In the genomic region with DNA sequence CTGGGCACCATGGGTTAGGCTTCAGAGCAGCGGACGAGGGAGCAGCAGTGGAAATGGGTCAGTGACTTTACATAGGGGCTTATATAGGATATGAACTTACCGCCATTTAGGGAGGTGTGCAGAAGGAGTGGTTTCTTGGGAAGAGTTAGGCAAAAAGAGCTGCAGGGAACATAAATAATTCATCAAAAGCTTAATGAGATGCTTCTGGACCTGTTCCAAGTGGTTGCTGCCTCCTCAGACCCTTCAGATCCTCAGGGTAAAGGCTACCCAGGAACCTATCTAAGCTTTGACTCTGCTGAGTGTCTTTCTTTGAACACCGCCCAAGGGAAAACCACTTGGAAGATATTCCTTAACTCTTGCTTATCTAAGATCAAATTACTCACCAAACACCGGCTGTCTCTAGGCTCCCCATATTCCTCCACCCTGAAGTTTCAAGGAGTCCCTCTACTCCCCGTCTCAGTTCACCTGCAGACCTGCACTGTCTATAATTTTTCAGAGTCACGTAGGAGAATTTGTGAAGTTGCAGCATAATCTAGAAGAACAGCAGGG, we compare ENCODE assay signal across 19 cellular contexts. TPM values are rescaled to one million over a fixed set of nuclear protein-coding genes. Genes with fewer than 3 reads are reported as not detected.
DNase-seq lines count a peak whose midpoint lies in the region; ATAC-seq, FAIRE-seq and TF ChIP-seq lines count a peak whose summit lies in the region.
"Had no signal": no experiment of that assay in that cellular context is flagged by ENCODE, and none has a peak within 500 bp of the region (broad histone marks: within the 10 kb centered on the region; RNA-seq: fewer than 3 reads in every experiment).

TSS of gene IGFL4 (minus strand) at position 51 of the 549 bp plus-strand sequence. CDS start at position 11, 40 bp downstream.

- TF ChIP-seq POLR2A in ovary (IDR thresholded peaks at IDR 0.05) = no peak

- H3K4me3 ChIP-seq in keratinocyte (ENCODE audit: control insufficient read depth in 2 of 3, extremely low read depth in 1 of 3, insufficient read depth in 2 of 3, low read depth in 1 of 3, low read length in 3 of 3) = no peak within 1 kb of the TSS
- no peak within 1 kb of the TSS for H3K4me3 ChIP-seq in Karpas-422 (ENCODE audit: low read length)
- no peak within 1 kb of the TSS for H3K4me3 ChIP-seq in ovary
- H3K4me3 ChIP-seq: gastrocnemius medialis, Peyer's patch had no signal

- no peak within 1 kb of the TSS for H2AFZ ChIP-seq in keratinocyte (ENCODE audit: control insufficient read depth, low read length)
- no peak within 1 kb of the TSS for H2AFZ ChIP-seq in Karpas-422 (ENCODE audit: low read length)

- H3K79me2 ChIP-seq in keratinocyte (ENCODE audit: control insufficient read depth, insufficient read depth, low read length) = no peaks in the 10 kb centered on the region
- H3K79me2 ChIP-seq in Karpas-422 (ENCODE audit: low read length) = no peaks in the 10 kb centered on the region

- H3K9me2 ChIP-seq in Karpas-422 (replicated peaks; ENCODE audit: insufficient read depth, low read length) = no peaks in the 10 kb centered on the region

- ATAC-seq in GM18868 (IDR thresholded peaks at IDR 0.05; ENCODE audit: unreplicated experiment) = no peak
- ATAC-seq: activated T-cell treated with anti-CD3 and anti-CD28 coated beads, Interleukin-2, amount 50 U/mL, for 4 hours; gastrocnemius medialis; stimulated activated effector memory CD8-positive, alpha-beta T cell treated with anti-CD3 and anti-CD28 coated beads, Interleukin-12 subunit alpha, Interleukin-12 subunit beta, amount 100 ng/mL, for 72 hours had no signal

- H4K20me1 ChIP-seq in keratinocyte (ENCODE audit: control insufficient read depth, extremely low read depth, insufficient read depth, low read length) = no peaks in the 10 kb centered on the region
- no peaks in the 10 kb centered on the region for H4K20me1 ChIP-seq in Karpas-422 (ENCODE audit: insufficient read depth, low read depth, low read length)

- H3K9me1 ChIP-seq in keratinocyte (ENCODE audit: control insufficient read depth, extremely low read depth, insufficient read depth, low read length) = peaks cover 5% of the 10 kb centered on the region

- H3K4me1 ChIP-seq in keratinocyte (ENCODE audit: control insufficient read depth, extremely low read depth, insufficient read depth, low read length) (peaks cover 24% of the 10 kb centered on the region), Karpas-422 (ENCODE audit: low read length) (no peaks in the 10 kb centered on the region), ovary (ENCODE audit: insufficient read depth) (no peaks in the 10 kb centered on the region)
- H3K4me1 ChIP-seq: BE2C, gastrocnemius medialis had no signal

- peak; percentile 89 for FAIRE-seq in keratinocyte (lab: Jason Lieb, UNC)
- FAIRE-seq: HTR-8/SVneo had no signal

- H3K9ac ChIP-seq in keratinocyte (ENCODE audit: control insufficient read depth, extremely low read depth, insufficient read depth, low read length) (no peak within 1 kb of the TSS), Karpas-422 (ENCODE audit: low read length) (no peak within 1 kb of the TSS)

- H3K27me3 ChIP-seq in keratinocyte (ENCODE audit: control insufficient read depth, extremely low read depth, insufficient read depth, low read length) (peaks cover 72% of the 10 kb centered on the region), Karpas-422 (ENCODE audit: low read length) (no peaks in the 10 kb centered on the region), ovary (no peaks in the 10 kb centered on the region)
- H3K27me3 ChIP-seq: Peyer's patch had no signal

- dilution Hi-C loops in keratinocyte (cut with MboI; ENCODE audit: extremely low pct_ligation_motif_present, low sequenced_read_pairs) = no loop called here

- no peak for TF ChIP-seq EP300 in ovary (IDR thresholded peaks at IDR 0.05)

- DNase-seq in DMS53 treated with DMSO at 0.1 percent for 48 hours (lab: John Stamatoyannopoulos, UW; ENCODE audit: unreplicated experiment) (peak; percentile 23), NCI-H1105 (lab: John Stamatoyannopoulos, UW) (peak; percentile 35), NCI-H748 (lab: John Stamatoyannopoulos, UW; ENCODE audit: unreplicated experiment) (peak; percentile 62), keratinocyte (ENCODE audit: low read depth, low spot score) (no peak), Karpas-422 (no peak), ovary (no peak)
- no peak for DNase-seq in stimulated activated CD4-positive, alpha-beta T cell treated with anti-CD3 and anti-CD28 coated beads, Interleukin-2, amount 100 ng/mL, for 24 hours
- DNase-seq: activated CD4-positive, alpha-beta T cell treated with anti-CD3 and anti-CD28 coated beads for 4 hours; activated T-cell treated with anti-CD3 and anti-CD28 coated beads, Interleukin-2, amount 50 U/mL, for 4 hours; BE2C; gastrocnemius medialis; GDM1; NCI-H1930; Peyer's patch; stimulated activated CD4-positive, alpha-beta T cell treated with anti-CD3 and anti-CD28 coated beads, Interleukin-2, amount 100 ng/mL, for 48 hours had no signal

- TF ChIP-seq CTCF in keratinocyte (optimal IDR thresholded peaks at IDR 0.05 in 1 of 3, IDR thresholded peaks at IDR 0.05 in 1 of 3, conservative IDR thresholded peaks at IDR 0.05 in 1 of 3; ENCODE audit: extremely low read depth in 1 of 3, insufficient read depth in 2 of 3, low read length in 3 of 3) = no peak
- TF ChIP-seq CTCF in ovary (IDR thresholded peaks at IDR 0.05) = no peak

- H3K9me3 ChIP-seq in keratinocyte (ENCODE audit: control insufficient read depth, low read depth, low read length) (peaks cover 1% of the 10 kb centered on the region), Karpas-422 (ENCODE audit: low read length) (no peaks in the 10 kb centered on the region), ovary (no peaks in the 10 kb centered on the region)
- H3K9me3 ChIP-seq: BE2C, gastrocnemius medialis, Peyer's patch had no signal

- H3K27ac ChIP-seq in keratinocyte (ENCODE audit: control insufficient read depth, insufficient read depth, low read length) (no peak within 1 kb of the TSS), Karpas-422 (ENCODE audit: low read length) (no peak within 1 kb of the TSS), ovary (no peak within 1 kb of the TSS)
- H3K27ac ChIP-seq: gastrocnemius medialis, Peyer's patch had no signal

- H3K36me3 ChIP-seq in keratinocyte (ENCODE audit: control insufficient read depth in 2 of 2, extremely low read depth in 1 of 2, insufficient read depth in 2 of 2, low read length in 2 of 2) = no peaks in the 10 kb centered on the region
- no peaks in the 10 kb centered on the region for H3K36me3 ChIP-seq in Karpas-422 (ENCODE audit: insufficient read depth, low read length)
- H3K36me3 ChIP-seq in ovary = no peaks in the 10 kb centered on the region
- H3K36me3 ChIP-seq: BE2C, gastrocnemius medialis, Peyer's patch had no signal

- intact Hi-C loops in ovary (cut with DNase I) = no loop called here

- 17 to 21% (median 17%) methylated on average over 7 of the region's 7 CpGs for WGBS in ovary, 3 donors

- H3K4me2 ChIP-seq in keratinocyte (ENCODE audit: control insufficient read depth, extremely low read depth, insufficient read depth, low read depth, low read length) (peak within 1 kb of the TSS; percentile 31), Karpas-422 (ENCODE audit: low read depth, low read length, poor library complexity, severe bottlenecking) (no peak within 1 kb of the TSS)

RNA-seq across cellular contexts. Expression of gene IGFL4, which starts in this region (rescaled TPM):
- polyA plus RNA-seq in keratinocyte = 0.01 TPM in 1 of 3 replicates, not detected in the others
- polyA plus RNA-seq in keratinocyte (2011; ENCODE audit: low read depth) = not detected
- polyA plus RNA-seq in keratinocyte (2011; cell fraction: cytosol; rRNA removed) = 0.18 TPM in 1 of 2 replicates, not detected in the other
- 0.19 and 0.35 TPM in 2 replicates for polyA plus RNA-seq in keratinocyte (2011; cell fraction: nucleus; rRNA removed)
- 0.07 and 0.18 TPM in 2 replicates for polyA plus RNA-seq in keratinocyte (2012; ENCODE audit: low replicate concordance)
- polyA minus RNA-seq in keratinocyte = not detected in 3 replicates
- not detected for polyA minus RNA-seq in keratinocyte (2011; cell fraction: cytosol; rRNA and poly(A)+ RNA removed)
- not detected in 2 replicates for polyA minus RNA-seq in keratinocyte (2011; cell fraction: nucleus; rRNA and poly(A)+ RNA removed)
- not detected in 2 replicates for total RNA-seq in Karpas-422 (2014; rRNA removed; shearing (Covaris generic); ENCODE audit: low replicate concordance)
- total RNA-seq in ovary = not detected
- not detected for polyA plus RNA-seq in ovary
- total RNA-seq: activated T-cell treated with anti-CD3 and anti-CD28 coated beads, Interleukin-2, amount 50 U/mL, for 4 hours; gastrocnemius medialis; Peyer's patch; T-helper 2 cell treated with Interferon-gamma antibody and Interleukin-4, amounts not matched to agents 100 ng/mL and 5 ng/mL, for 36 hours had no signal

Comparison
In these comparisons a context has a peak if more than half of its experiments do, and no peak if none do; other contexts are left out.
1. DNase-seq: peak in DMS53 treated with DMSO at 0.1 percent for 48 hours (single experiment), NCI-H1105 (single experiment) and NCI-H748 (single experiment); none in keratinocyte (single experiment), Karpas-422 (single experiment), ovary (0 of 5) and stimulated activated CD4-positive, alpha-beta T cell treated with anti-CD3 and anti-CD28 coated beads, Interleukin-2, amount 100 ng/mL, for 24 hours (0 of 2).